In genomic region chrX:69457756-69458155, GRCh38 we compare ENCODE assay signal across 1 cellular context.
TF ChIP-seq lines count a peak whose summit lies in the region.

No MANE protein-coding gene starts in this region.

TF ChIP-seq in GM23338, 12 proteins besides CTCF, POLR2A, EP300 and RAD21 (continued from another document):
- no peak for TF ChIP-seq NANOG (IDR thresholded peaks at IDR 0.05; ENCODE audit: borderline replicate concordance)
- TF ChIP-seq, protein P1, sequence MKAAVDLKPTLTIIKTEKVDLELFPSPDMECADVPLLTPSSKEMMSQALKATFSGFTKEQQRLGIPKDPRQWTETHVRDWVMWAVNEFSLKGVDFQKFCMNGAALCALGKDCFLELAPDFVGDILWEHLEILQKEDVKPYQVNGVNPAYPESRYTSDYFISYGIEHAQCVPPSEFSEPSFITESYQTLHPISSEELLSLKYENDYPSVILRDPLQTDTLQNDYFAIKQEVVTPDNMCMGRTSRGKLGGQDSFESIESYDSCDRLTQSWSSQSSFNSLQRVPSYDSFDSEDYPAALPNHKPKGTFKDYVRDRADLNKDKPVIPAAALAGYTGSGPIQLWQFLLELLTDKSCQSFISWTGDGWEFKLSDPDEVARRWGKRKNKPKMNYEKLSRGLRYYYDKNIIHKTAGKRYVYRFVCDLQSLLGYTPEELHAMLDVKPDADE (IDR thresholded peaks at IDR 0.05): no peak
- TF ChIP-seq ZNF114 (CRISPR knock-in tag; IDR thresholded peaks at IDR 0.05): no peak
- no peak for TF ChIP-seq EZH2 (IDR thresholded peaks at IDR 0.05; ENCODE audit: low read depth, unreplicated experiment)
